In genomic region chr4:89894654-89895652, GRCh38 we compare ENCODE assay signal across 9 cellular contexts. TPM values are rescaled to one million over a fixed set of nuclear protein-coding genes. Genes with fewer than 3 reads are reported as not detected.
A peak's percentile ranks its signal among the peaks of the same experiment; 100 is the strongest.
DNase-seq lines count a peak whose midpoint lies in the region; ATAC-seq and TF ChIP-seq lines count a peak whose summit lies in the region.
"Had no signal": no experiment of that assay in that cellular context is flagged by ENCODE, and none has a peak within 500 bp of the region (broad histone marks: within the 10 kb centered on the region; RNA-seq: fewer than 3 reads in every experiment).

A gene with protein sequence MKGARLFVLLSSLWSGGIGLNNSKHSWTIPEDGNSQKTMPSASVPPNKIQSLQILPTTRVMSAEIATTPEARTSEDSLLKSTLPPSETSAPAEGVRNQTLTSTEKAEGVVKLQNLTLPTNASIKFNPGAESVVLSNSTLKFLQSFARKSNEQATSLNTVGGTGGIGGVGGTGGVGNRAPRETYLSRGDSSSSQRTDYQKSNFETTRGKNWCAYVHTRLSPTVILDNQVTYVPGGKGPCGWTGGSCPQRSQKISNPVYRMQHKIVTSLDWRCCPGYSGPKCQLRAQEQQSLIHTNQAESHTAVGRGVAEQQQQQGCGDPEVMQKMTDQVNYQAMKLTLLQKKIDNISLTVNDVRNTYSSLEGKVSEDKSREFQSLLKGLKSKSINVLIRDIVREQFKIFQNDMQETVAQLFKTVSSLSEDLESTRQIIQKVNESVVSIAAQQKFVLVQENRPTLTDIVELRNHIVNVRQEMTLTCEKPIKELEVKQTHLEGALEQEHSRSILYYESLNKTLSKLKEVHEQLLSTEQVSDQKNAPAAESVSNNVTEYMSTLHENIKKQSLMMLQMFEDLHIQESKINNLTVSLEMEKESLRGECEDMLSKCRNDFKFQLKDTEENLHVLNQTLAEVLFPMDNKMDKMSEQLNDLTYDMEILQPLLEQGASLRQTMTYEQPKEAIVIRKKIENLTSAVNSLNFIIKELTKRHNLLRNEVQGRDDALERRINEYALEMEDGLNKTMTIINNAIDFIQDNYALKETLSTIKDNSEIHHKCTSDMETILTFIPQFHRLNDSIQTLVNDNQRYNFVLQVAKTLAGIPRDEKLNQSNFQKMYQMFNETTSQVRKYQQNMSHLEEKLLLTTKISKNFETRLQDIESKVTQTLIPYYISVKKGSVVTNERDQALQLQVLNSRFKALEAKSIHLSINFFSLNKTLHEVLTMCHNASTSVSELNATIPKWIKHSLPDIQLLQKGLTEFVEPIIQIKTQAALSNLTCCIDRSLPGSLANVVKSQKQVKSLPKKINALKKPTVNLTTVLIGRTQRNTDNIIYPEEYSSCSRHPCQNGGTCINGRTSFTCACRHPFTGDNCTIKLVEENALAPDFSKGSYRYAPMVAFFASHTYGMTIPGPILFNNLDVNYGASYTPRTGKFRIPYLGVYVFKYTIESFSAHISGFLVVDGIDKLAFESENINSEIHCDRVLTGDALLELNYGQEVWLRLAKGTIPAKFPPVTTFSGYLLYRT (plus strand): TSS chr4:89894854. CDS start chr4:89894972, 118 bp downstream.

- no peak within 1 kb of the TSS for H3K27ac Mint-ChIP-seq in activated B cell treated with CpG ODN at 0.5 μM for 24 hours

- H3K36me3 ChIP-seq in PC-9 (ENCODE audit: low read depth), result no peaks in the 10 kb centered on the region

- ATAC-seq in GM18870 (IDR thresholded peaks at IDR 0.05; ENCODE audit: unreplicated experiment) (peak; percentile 68), HG02852 (IDR thresholded peaks at IDR 0.05; ENCODE audit: unreplicated experiment) (peak; percentile 64), activated B cell treated with CpG ODN at 0.5 μM for 24 hours (ENCODE audit: low read depth) (no peak)

- no peaks in the 10 kb centered on the region for H3F3A ChIP-seq in PC-9 (ENCODE audit: insufficient read depth, low read depth)

- H3K79me2 ChIP-seq in PC-9 (ENCODE audit: low read depth), result no peaks in the 10 kb centered on the region

- H3K4me3 ChIP-seq in PC-9, result no peak within 1 kb of the TSS

- H3K4me3 Mint-ChIP-seq in activated B cell treated with CpG ODN at 0.5 μM for 24 hours, result peak within 1 kb of the TSS; percentile 52

- intact Hi-C loops in activated B cell treated with CpG ODN at 0.5 μM for 24 hours (cut with micrococcal nuclease), result loop anchor here (5.0 kb wide), 1 partner anchor 58 kb away; the partner anchor contains the start of gene SNCA
- intact Hi-C loops in posterior vena cava (cut with DNase I), result no loop called here
- intact Hi-C loops in PC-9 (cut with micrococcal nuclease; ENCODE audit: unreplicated experiment), result no loop called here

- CTCF ChIA-PET in activated B cell treated with CpG ODN at 0.5 μM for 24 hours (lab: Charles Lee) (no interaction called here), PC-9 (lab: Charles Lee) (no interaction called here)

- DNase-seq in activated B cell treated with CpG ODN at 0.5 μM for 24 hours (no peak), posterior vena cava (ENCODE audit: low spot score) (no peak), NCI-H524 (lab: John Stamatoyannopoulos, UW) (no peak), dedifferentiated amniotic fluid mesenchymal stem cell (ENCODE audit: extremely low spot score) (no peak), GM03348 (ENCODE audit: low spot score) (no peak), PC-9 (no peak)

- H3K9me3 Mint-ChIP-seq in activated B cell treated with CpG ODN at 0.5 μM for 24 hours, result no peaks in the 10 kb centered on the region

- peaks cover 15% of the 10 kb centered on the region for H3K4me1 Mint-ChIP-seq in activated B cell treated with CpG ODN at 0.5 μM for 24 hours

- no TSS peak for BruUV-seq in PC-9 (replicated peaks; lab: Mats Ljungman, UMichigan)

- no peaks in the 10 kb centered on the region for H4K20me1 ChIP-seq in PC-9 (ENCODE audit: insufficient read depth)

- TF ChIP-seq CTCF in activated B cell treated with CpG ODN at 0.5 μM for 24 hours (IDR thresholded peaks at IDR 0.05), result no peak
- TF ChIP-seq CTCF in PC-9 (conservative IDR thresholded peaks at IDR 0.05), result no peak

- H3K27me3 ChIP-seq in PC-9 (ENCODE audit: insufficient read depth, low read depth), result no peaks in the 10 kb centered on the region

- H3K9me2 ChIP-seq in PC-9 (ENCODE audit: insufficient read depth), result no peaks in the 10 kb centered on the region

- H3K9me3 ChIP-seq in PC-9 (ENCODE audit: insufficient read depth, low read depth), result no peaks in the 10 kb centered on the region

- no peak within 1 kb of the TSS for H3K4me2 ChIP-seq in PC-9

- H2AFZ ChIP-seq in PC-9, result no peak within 1 kb of the TSS

- no peaks in the 10 kb centered on the region for H3K4me1 ChIP-seq in PC-9 (replicated peaks; ENCODE audit: insufficient read depth)

- H3K36me3 Mint-ChIP-seq in activated B cell treated with CpG ODN at 0.5 μM for 24 hours (ENCODE audit: low read depth), result no peaks in the 10 kb centered on the region

- peaks cover 9% of the 10 kb centered on the region for H3K27me3 Mint-ChIP-seq in activated B cell treated with CpG ODN at 0.5 μM for 24 hours

- H3K27ac ChIP-seq in PC-9, result no peak within 1 kb of the TSS

- POLR2A ChIA-PET in activated B cell treated with CpG ODN at 0.5 μM for 24 hours (lab: Charles Lee) (no interaction called here), PC-9 (lab: Charles Lee; ENCODE audit: unreplicated experiment) (no interaction called here)

RNA-seq across cellular contexts. Expression of the gene that starts here (rescaled TPM):
- total RNA-seq in activated B cell treated with CpG ODN at 0.5 μM for 24 hours (0.05 and 0.16 TPM in 2 replicates), posterior vena cava (10 to 100 TPM; 71.0 to 72.8 TPM), PC-9 (2021) (not detected in 2 replicates)
- total RNA-seq: LHCN-M2 had no signal

Comparison
In these comparisons a context has a peak if more than half of its experiments do, and no peak if none do; other contexts are left out.
1. RNA of the gene that starts here (total RNA-seq): 71.0 to 72.8 TPM in posterior vena cava; 0.05 to 0.16 TPM in activated B cell treated with CpG ODN at 0.5 μM for 24 hours and not detected in PC-9; every median in the first group is over 10 times any median in the second.